Comparison of ENCODE assay signal across 8 cellular contexts in genomic region chr17:35313875-35314409, GRCh38. TPM values are rescaled to one million over a fixed set of nuclear protein-coding genes. Genes with fewer than 3 reads are reported as not detected.
DNase-seq lines count a peak whose midpoint lies in the region; ATAC-seq and TF ChIP-seq lines count a peak whose summit lies in the region.

No MANE protein-coding gene starts in this region.

- peaks cover 6 to 12% (median 11%) of the 10 kb centered on the region in 7 donors for H3K9me3 Mint-ChIP-seq in CD14-positive monocyte
- no peaks in the 10 kb centered on the region for H3K9me3 Mint-ChIP-seq in activated CD4-positive, alpha-beta T cell treated with anti-CD3 and anti-CD28 coated beads, Interleukin-2, amount 10 ng/mL, durations not matched to agents 24 days and 14 days

- peak overlapping the region; percentile 93 to 95 for H3K4me3 Mint-ChIP-seq in CD14-positive monocyte
- H3K4me3 Mint-ChIP-seq in activated CD4-positive, alpha-beta T cell treated with anti-CD3 and anti-CD28 coated beads, Interleukin-2, amount 10 ng/mL, durations not matched to agents 24 days and 14 days = peak overlapping the region; percentile 85

- H3K27me3 ChIP-seq in esophagus muscularis mucosa (peaks cover 0 to 18% (median 0%) of the 10 kb centered on the region in 4 donors), neutrophil (peaks cover 23% of the 10 kb centered on the region)

- DNase-seq in CD14-positive monocyte (ENCODE audit: low spot score) (no peak), esophagus muscularis mucosa (ENCODE audit: extremely low spot score) (no peak), AG08396 (ENCODE audit: low spot score) (no peak), NCI-H2029 treated with DMSO at 0.1 percent for 48 hours (lab: John Stamatoyannopoulos, UW) (no peak)
- peak; percentile 69 for DNase-seq in activated CD4-positive, alpha-beta T cell treated with anti-CD3 and anti-CD28 coated beads, Interleukin-2, amount 10 ng/mL, durations not matched to agents 24 days and 14 days
- no peak for DNase-seq in NK-92 treated with Interleukin-12 subunit alpha and Interleukin-12 subunit beta, amount 100 ng/mL, for 24 hours (lab: John Stamatoyannopoulos, UW)

- H3K9me3 ChIP-seq in esophagus muscularis mucosa (peaks cover 0 to 6% (median 0%) of the 10 kb centered on the region in 4 donors), neutrophil (no peaks in the 10 kb centered on the region)

- H3K27ac Mint-ChIP-seq in CD14-positive monocyte = peak overlapping the region; percentile 43 to 92 (median 83)
- H3K27ac Mint-ChIP-seq in activated CD4-positive, alpha-beta T cell treated with anti-CD3 and anti-CD28 coated beads, Interleukin-2, amount 10 ng/mL, durations not matched to agents 24 days and 14 days = peak overlapping the region; percentile 2

- peaks cover 0 to 2% of the 10 kb centered on the region in 2 donors for H3K36me3 Mint-ChIP-seq in CD14-positive monocyte
- H3K36me3 Mint-ChIP-seq in activated CD4-positive, alpha-beta T cell treated with anti-CD3 and anti-CD28 coated beads, Interleukin-2, amount 10 ng/mL, durations not matched to agents 24 days and 14 days (ENCODE audit: low read depth) = peaks cover 3% of the 10 kb centered on the region

- H3K36me3 ChIP-seq in esophagus muscularis mucosa = no peaks in the 10 kb centered on the region
- no peaks in the 10 kb centered on the region for H3K36me3 ChIP-seq in neutrophil

- peaks cover 28 to 35% (median 31%) of the 10 kb centered on the region in 4 donors for H3K4me1 ChIP-seq in esophagus muscularis mucosa
- H3K4me1 ChIP-seq in neutrophil (ENCODE audit: control insufficient read depth in 1 of 2, insufficient read depth in 1 of 2, low read depth in 1 of 2, low read length in 1 of 2) = peaks cover 13 to 18% of the 10 kb centered on the region in 2 experiments

- TF ChIP-seq CTCF in CD14-positive monocyte (IDR thresholded peaks at IDR 0.05) (no peak), esophagus muscularis mucosa (IDR thresholded peaks at IDR 0.05) (no peak), neutrophil (IDR thresholded peaks at IDR 0.05) (no peak)

- peak overlapping the region; percentile 41 to 51 (median 44) for H3K4me3 ChIP-seq in esophagus muscularis mucosa
- peak overlapping the region; percentile 70 to 71 for H3K4me3 ChIP-seq in neutrophil (ENCODE audit: low read depth in 1 of 2, low read length in 1 of 2)

- H3K4me1 Mint-ChIP-seq in CD14-positive monocyte = peaks cover 27% of the 10 kb centered on the region
- peaks cover 39% of the 10 kb centered on the region for H3K4me1 Mint-ChIP-seq in activated CD4-positive, alpha-beta T cell treated with anti-CD3 and anti-CD28 coated beads, Interleukin-2, amount 10 ng/mL, durations not matched to agents 24 days and 14 days

- peak overlapping the region; percentile 22 to 56 (median 46) for H3K27ac ChIP-seq in esophagus muscularis mucosa (replicated peaks in 1 of 4)
- no peak overlapping the region for H3K27ac ChIP-seq in neutrophil

- WGBS in esophagus muscularis mucosa = 40% methylated on average over 16 of the region's 19 CpGs

- intact Hi-C loops in CD14-positive monocyte (cut with micrococcal nuclease) (loop anchor here (2.0 to 10.0 kb wide), 3 partner anchors 131 to 223 kb away; partner anchors contain the start of genes SLFN12L (in 1 of the 2) and SLFN13 (in 1 of the 2)), esophagus muscularis mucosa (cut with DNase I) (loop anchor here (2.0 to 5.0 kb wide), 3 partner anchors 72 to 433 kb away; partner anchors contain the start of gene SLFN5)
- intact Hi-C loops in activated CD4-positive, alpha-beta T cell treated with anti-CD3 and anti-CD28 coated beads, Interleukin-2, amount 10 ng/mL, durations not matched to agents 24 days and 14 days (cut with micrococcal nuclease) = loop anchor here (1.0 to 5.0 kb wide), 6 partner anchors 27 to 433 kb away; partner anchors contain the start of gene SLFN11

- ATAC-seq in HG03571 (IDR thresholded peaks at IDR 0.05; ENCODE audit: unreplicated experiment) = no peak

- TF ChIP-seq EP300 in esophagus muscularis mucosa (IDR thresholded peaks at IDR 0.05) = no peak

- H3K27me3 Mint-ChIP-seq in CD14-positive monocyte (ENCODE audit: low read depth in 3 of 3) = peaks cover 2 to 4% (median 2%) of the 10 kb centered on the region in 3 donors
- peaks cover 2% of the 10 kb centered on the region for H3K27me3 Mint-ChIP-seq in activated CD4-positive, alpha-beta T cell treated with anti-CD3 and anti-CD28 coated beads, Interleukin-2, amount 10 ng/mL, durations not matched to agents 24 days and 14 days

- TF ChIP-seq POLR2A in esophagus muscularis mucosa (IDR thresholded peaks at IDR 0.05; ENCODE audit: low read depth) = no peak

RNA-seq across cellular contexts. Expression of gene SLFN11, which starts 59.5 kb away (rescaled TPM):
- 10 to 100 TPM; 34.3 to 46.8 TPM for polyA plus RNA-seq in CD14-positive monocyte
- total RNA-seq in activated CD4-positive, alpha-beta T cell treated with anti-CD3 and anti-CD28 coated beads, Interleukin-2, amount 10 ng/mL, durations not matched to agents 24 days and 14 days = 72.3 and 73.6 TPM in 2 replicates
- 10 to 100 TPM; 16.2 to 30.5 (median 22.7) TPM for total RNA-seq in esophagus muscularis mucosa
